Comparison of ENCODE assay signal across 8 cellular contexts in the genomic region with DNA sequence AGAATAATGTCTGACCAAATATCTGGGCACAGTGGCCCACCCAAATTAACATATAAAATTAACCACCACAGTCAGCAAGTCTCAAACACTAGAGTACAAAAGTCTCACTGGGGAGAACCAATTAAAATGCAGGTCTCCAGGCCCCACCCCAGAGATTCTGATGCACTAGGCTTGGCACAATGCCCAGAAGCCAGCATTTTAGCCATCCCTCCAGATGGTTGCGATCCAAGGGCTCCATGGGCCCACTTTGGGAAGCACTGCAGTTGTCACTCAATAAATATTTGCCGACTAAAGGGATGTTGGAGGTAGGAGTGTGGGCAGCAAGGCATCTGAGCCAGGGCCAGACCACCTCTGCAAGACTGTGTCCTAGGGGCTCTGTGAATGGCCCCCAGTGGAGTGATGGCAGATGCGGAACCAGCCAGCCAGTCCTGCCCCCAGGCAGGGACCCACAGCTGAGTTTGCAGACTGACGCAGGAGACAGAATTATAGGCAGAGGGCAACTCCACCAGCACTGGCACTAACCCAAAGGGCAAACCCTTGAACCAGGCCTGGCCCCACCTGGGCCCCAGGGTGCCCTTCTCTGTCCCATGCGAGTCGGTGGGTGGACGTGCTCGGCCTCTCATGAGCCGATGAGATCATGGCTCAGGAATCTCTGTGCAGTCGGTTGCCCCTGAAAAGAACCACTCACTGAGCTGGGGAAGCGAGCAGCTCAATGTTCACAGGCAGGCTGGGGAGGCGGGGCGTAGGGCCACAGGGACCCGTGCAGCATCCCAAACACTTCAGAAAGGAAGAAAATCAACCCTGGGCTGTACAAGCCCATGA. TPM values are rescaled to one million over a fixed set of nuclear protein-coding genes. Genes with fewer than 3 reads are reported as not detected.
DNase-seq lines count a peak whose midpoint lies in the region; ATAC-seq and TF ChIP-seq lines count a peak whose summit lies in the region.

No MANE protein-coding gene starts in this region.

- H3K4me3 ChIP-seq in epithelial cell of proximal tubule (ENCODE audit: low read depth, low read length): no peak overlapping the region

- no peaks in the 10 kb centered on the region for H3K27me3 Mint-ChIP-seq in neural crest cell (ENCODE audit: low read depth)

- peak overlapping the region; percentile 90 for H3K27ac Mint-ChIP-seq in neural crest cell (ENCODE audit: unreplicated experiment)

- H3K36me3 Mint-ChIP-seq in neural crest cell (ENCODE audit: low read depth): no peaks in the 10 kb centered on the region

- DNase-seq in Daoy (ENCODE audit: low read depth): peak; percentile 94
- peak; percentile 81 for DNase-seq in NCI-H524 treated with DMSO at 0.1 percent for 48 hours (lab: John Stamatoyannopoulos, UW)
- DNase-seq in epithelial cell of proximal tubule (ENCODE audit: low read depth): peak; percentile 82
- peak; percentile 44 for DNase-seq in neural crest cell (ENCODE audit: low read depth, low spot score)
- no peak for DNase-seq in D341Med (ENCODE audit: low spot score)
- DNase-seq in SW 1271 (lab: John Stamatoyannopoulos, UW): no peak

- H3K4me3 Mint-ChIP-seq in neural crest cell: peak overlapping the region; percentile 52

- ATAC-seq in HG03139 (IDR thresholded peaks at IDR 0.05; ENCODE audit: unreplicated experiment) (no peak), HG03521 (IDR thresholded peaks at IDR 0.05; ENCODE audit: unreplicated experiment) (no peak)

- peaks cover 65% of the 10 kb centered on the region for H3K4me1 Mint-ChIP-seq in neural crest cell

- TF ChIP-seq CTCF in epithelial cell of proximal tubule (conservative IDR thresholded peaks at IDR 0.05; ENCODE audit: low read depth, low read length) (no peak), neural crest cell (conservative IDR thresholded peaks at IDR 0.05) (no peak)

- H3K9me3 Mint-ChIP-seq in neural crest cell: no peaks in the 10 kb centered on the region

RNA-seq across cellular contexts. Expression of a gene that starts 49.7 kb away (rescaled TPM):
- total RNA-seq in Daoy (2014; rRNA removed; shearing (Covaris generic)): not detected in 2 replicates
- total RNA-seq in epithelial cell of proximal tubule (not detected in 2 replicates), neural crest cell (48.8 and 57.3 TPM in 2 replicates)

Comparison
In these comparisons a context has a peak if more than half of its experiments do, and no peak if none do; other contexts are left out.
1. DNase-seq: peak in Daoy (single experiment), NCI-H524 treated with DMSO at 0.1 percent for 48 hours (single experiment), epithelial cell of proximal tubule (single experiment) and neural crest cell (single experiment); none in D341Med (single experiment) and SW 1271 (0 of 2).
2. RNA of a gene that starts 49.7 kb away (total RNA-seq): 48.8 to 57.3 TPM in neural crest cell; not detected in Daoy and not detected in epithelial cell of proximal tubule; every median in the first group is over 10 times any median in the second.